In the genomic region with DNA sequence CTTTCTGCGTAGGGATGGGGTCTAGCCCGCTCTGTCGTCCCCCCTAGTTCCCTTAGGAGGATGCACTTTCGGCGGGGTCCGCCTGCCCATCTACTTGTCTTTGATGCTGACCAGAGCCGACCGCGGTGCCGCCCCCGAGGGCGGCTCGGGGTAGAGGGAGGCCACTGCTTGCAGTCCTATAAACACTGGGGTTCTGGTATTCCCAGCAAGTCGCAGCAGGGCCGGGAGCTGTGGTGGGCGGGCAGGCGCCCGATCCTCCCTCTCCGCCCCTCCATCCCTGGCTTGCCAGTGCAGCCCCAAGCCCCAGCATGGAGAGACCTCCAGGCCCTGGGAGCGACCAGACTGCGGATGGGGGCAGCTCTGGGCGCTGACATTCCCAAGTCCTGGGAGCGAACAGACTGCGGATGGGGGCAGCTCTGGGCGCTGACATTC, we compare ENCODE assay signal across 8 cellular contexts. TPM values are rescaled to one million over a fixed set of nuclear protein-coding genes. Genes with fewer than 3 reads are reported as not detected.
A peak's percentile ranks its signal among the peaks of the same experiment; 100 is the strongest.
DNase-seq lines count a peak whose midpoint lies in the region; ATAC-seq and TF ChIP-seq lines count a peak whose summit lies in the region.

No MANE protein-coding gene starts in this region.

- peaks cover 0 to 55% (median 43%) of the 10 kb centered on the region in 4 donors for H3K4me1 ChIP-seq in tibial artery

- ATAC-seq in left cardiac atrium: peak; percentile 3 to 25
- no peak for ATAC-seq in Right ventricle myocardium inferior
- ATAC-seq in left colon: peak; percentile 42

- no peaks in the 10 kb centered on the region for H3K27me3 ChIP-seq in tibial artery

- intact Hi-C loops in left cardiac atrium (cut with DNase I) (no loop called here), Right ventricle myocardium inferior (cut with DNase I) (no loop called here), left colon (cut with DNase I, micrococcal nuclease) (no loop called here), tibial artery (cut with DNase I; ENCODE audit: low total_unique reads) (loop anchor here (5.0 kb wide), 1 partner anchor 40 kb away; no protein-coding TSS in a partner anchor)

- TF ChIP-seq CTCF in tibial artery (IDR thresholded peaks at IDR 0.05): no peak
- no peak for TF ChIP-seq CTCF in GM10266 (IDR thresholded peaks at IDR 0.05; ENCODE audit: control insufficient read depth, insufficient read depth, low read depth, missing control alignments)

- peak overlapping the region; percentile 74 to 84 for H3K27ac ChIP-seq in tibial artery

- H3K4me3 ChIP-seq in tibial artery: peak overlapping the region; percentile 71 to 96

- H3K9me3 ChIP-seq in tibial artery: no peaks in the 10 kb centered on the region

- DNase-seq in left cardiac atrium (no peak), Right ventricle myocardium inferior (ENCODE audit: missing footprints) (no peak), amniotic epithelial cell (ENCODE audit: low read depth) (peak; percentile 35), left colon (no peak), tibial artery (no peak), GM10266 (ENCODE audit: extremely low spot score) (no peak), mucosa of gallbladder (ENCODE audit: low spot score) (no peak)
- DNase-seq in activated naive CD4-positive, alpha-beta T cell treated with anti-CD3 and anti-CD28 coated beads, Interleukin-2, amount 50 U/mL, for 16 hours: no peak

- H3K36me3 ChIP-seq in tibial artery: peaks cover 0 to 17% (median 0%) of the 10 kb centered on the region in 3 donors

RNA-seq across cellular contexts. Expression of a gene that starts 0.8 kb away (rescaled TPM):
- total RNA-seq in left cardiac atrium (10 to 100 TPM; 26.2 to 41.2 TPM), Right ventricle myocardium inferior (27.7 TPM), left colon (100 to 1,000 TPM in 1 of 2 donors, 10 to 100 TPM in 1; 97.2 to 165 TPM), mucosa of gallbladder (79.7 TPM)

RNA-seq across cellular contexts. Expression of a gene that starts 31.8 kb away (rescaled TPM):
- total RNA-seq in left cardiac atrium (10 to 100 TPM; 53.2 to 55.0 TPM), Right ventricle myocardium inferior (73.2 TPM), left colon (100 to 1,000 TPM; 235 to 242 TPM), mucosa of gallbladder (106 TPM)

RNA-seq across cellular contexts. Expression of a gene that starts 32.0 kb away (rescaled TPM):
- total RNA-seq in left cardiac atrium (10 to 100 TPM in 1 of 2 donors, 1 to 10 TPM in 1; 9.4 to 11.9 TPM), Right ventricle myocardium inferior (9.8 TPM), left colon (10 to 100 TPM; 19.6 to 22.3 TPM), mucosa of gallbladder (12.6 TPM)

RNA-seq across cellular contexts. Expression of a gene that starts 47.4 kb away (rescaled TPM):
- total RNA-seq in left cardiac atrium (not detected), Right ventricle myocardium inferior (not detected), left colon (under 1 TPM; 0.47 to 0.58 TPM), mucosa of gallbladder (0.32 TPM)
